Comparison of ENCODE assay signal across 23 cellular contexts in genomic region chr7:90791596-90791995, GRCh38.
DNase-seq lines count a peak whose midpoint lies in the region; ATAC-seq, FAIRE-seq and TF ChIP-seq lines count a peak whose summit lies in the region.
"Had no signal": no experiment of that assay in that cellular context is flagged by ENCODE, and none has a peak within 500 bp of the region (broad histone marks: within the 10 kb centered on the region; RNA-seq: fewer than 3 reads in every experiment).

No MANE protein-coding gene starts in this region.

- TF ChIP-seq CTCF in HEK293 (tag by site-specific recombination; IDR thresholded peaks at IDR 0.05) = no peak
- no peak for TF ChIP-seq CTCF in esophagus muscularis mucosa (IDR thresholded peaks at IDR 0.05)

- peak; percentile 10 for FAIRE-seq in small intestine (lab: Jason Lieb, UNC)
- FAIRE-seq: GM19239, H1 had no signal

- H3K9me3 Mint-ChIP-seq in activated CD4-positive, alpha-beta T cell treated with anti-CD3 and anti-CD28 coated beads for 36 hours (ENCODE audit: low read depth) = peaks cover 16% of the 10 kb centered on the region
- peaks cover 15% of the 10 kb centered on the region for H3K9me3 Mint-ChIP-seq in memory B cell

- H3K4me3 Mint-ChIP-seq in activated CD4-positive, alpha-beta T cell treated with anti-CD3 and anti-CD28 coated beads for 36 hours = no peak overlapping the region
- H3K4me3 Mint-ChIP-seq in memory B cell = no peak overlapping the region
- H3K4me3 Mint-ChIP-seq: B cell; CD8-positive, alpha-beta T cell had no signal

- TF ChIP-seq POLR2A in esophagus muscularis mucosa (IDR thresholded peaks at IDR 0.05; ENCODE audit: low read depth) = no peak

- ATAC-seq in activated CD4-positive, alpha-beta T cell treated with anti-CD3 and anti-CD28 coated beads for 36 hours = peak; percentile 23
- ATAC-seq in memory B cell (ENCODE audit: low read depth) = no peak
- ATAC-seq in HG02840 (IDR thresholded peaks at IDR 0.05; ENCODE audit: low FRiP score, unreplicated experiment) = no peak
- ATAC-seq: CD8-positive, alpha-beta T cell had no signal

- no peak overlapping the region for H3K27ac Mint-ChIP-seq in activated CD4-positive, alpha-beta T cell treated with anti-CD3 and anti-CD28 coated beads for 36 hours
- H3K27ac Mint-ChIP-seq in memory B cell = peak overlapping the region; percentile 66
- H3K27ac Mint-ChIP-seq: B cell; CD4-positive, CD25-positive, alpha-beta regulatory T cell; CD8-positive, alpha-beta T cell had no signal

- intact Hi-C loops in activated CD4-positive, alpha-beta T cell treated with anti-CD3 and anti-CD28 coated beads for 36 hours (cut with DNase I, micrococcal nuclease) = no loop called here
- intact Hi-C loops in esophagus muscularis mucosa (cut with DNase I) = no loop called here

- no peak for TF ChIP-seq EP300 in esophagus muscularis mucosa (IDR thresholded peaks at IDR 0.05)

- CTCF ChIA-PET in activated CD4-positive, alpha-beta T cell treated with anti-CD3 and anti-CD28 coated beads for 36 hours (lab: Charles Lee) = no interaction called here
- CTCF ChIA-PET in HEK293 (lab: Yijun Ruan, JAX) = no interaction called here

- H3K4me1 Mint-ChIP-seq in activated CD4-positive, alpha-beta T cell treated with anti-CD3 and anti-CD28 coated beads for 36 hours = no peaks in the 10 kb centered on the region
- H3K4me1 Mint-ChIP-seq in memory B cell = peaks cover 15% of the 10 kb centered on the region
- H3K4me1 Mint-ChIP-seq: CD4-positive, CD25-positive, alpha-beta regulatory T cell had no signal

- WGBS in small intestine, 3 donors = 73 to 82% (median 81%) methylated on average over 3 of the region's 3 CpGs
- 65% methylated on average over 3 of the region's 3 CpGs for WGBS in esophagus muscularis mucosa

- H3K36me3 ChIP-seq in HEK293 (ENCODE audit: control insufficient read depth in 2 of 2, insufficient read depth in 1 of 2, low read length in 2 of 2) = no peaks in the 10 kb centered on the region
- H3K36me3 ChIP-seq in small intestine (ENCODE audit: control insufficient read depth in 2 of 2, insufficient read depth in 2 of 2, low read length in 2 of 2) = no peaks in the 10 kb centered on the region
- peaks cover 0 to 4% (median 0%) of the 10 kb centered on the region in 4 donors for H3K36me3 ChIP-seq in esophagus muscularis mucosa

- no peaks in the 10 kb centered on the region for H3K27me3 Mint-ChIP-seq in activated CD4-positive, alpha-beta T cell treated with anti-CD3 and anti-CD28 coated beads for 36 hours
- H3K27me3 Mint-ChIP-seq in memory B cell = no peaks in the 10 kb centered on the region
- H3K27me3 Mint-ChIP-seq: B cell; CD4-positive, CD25-positive, alpha-beta regulatory T cell had no signal

- H3K4me3 ChIP-seq in HEK293 (ENCODE audit: low read depth, low read length) = no peak overlapping the region
- no peak overlapping the region for H3K4me3 ChIP-seq in small intestine (ENCODE audit: low read depth in 1 of 2, low read length in 2 of 2)
- no peak overlapping the region for H3K4me3 ChIP-seq in esophagus muscularis mucosa
- H3K4me3 ChIP-seq: BLaER1, GM12878, GM23248 had no signal

- no peaks in the 10 kb centered on the region for H3K4me1 ChIP-seq in HEK293 (ENCODE audit: control insufficient read depth, insufficient read depth, low read length)
- H3K4me1 ChIP-seq in small intestine (ENCODE audit: control insufficient read depth in 2 of 2, insufficient read depth in 1 of 2, low read depth in 1 of 2, low read length in 1 of 2) = no peaks in the 10 kb centered on the region
- H3K4me1 ChIP-seq in esophagus muscularis mucosa = peaks cover 0 to 6% (median 0%) of the 10 kb centered on the region in 4 donors
- H3K4me1 ChIP-seq: BLaER1, Caco-2 had no signal

- no peaks in the 10 kb centered on the region for H3K9me3 ChIP-seq in HEK293 (ENCODE audit: control insufficient read depth, insufficient read depth, low read depth, low read length)
- H3K9me3 ChIP-seq in small intestine (ENCODE audit: control insufficient read depth, low read depth) = no peaks in the 10 kb centered on the region
- H3K9me3 ChIP-seq in esophagus muscularis mucosa = peaks cover 0 to 11% (median 7%) of the 10 kb centered on the region in 4 donors

- no peak for DNase-seq in activated CD4-positive, alpha-beta T cell treated with anti-CD3 and anti-CD28 coated beads for 36 hours
- DNase-seq in activated CD4-positive, alpha-beta T cell treated with anti-CD3 and anti-CD28 coated beads, Interleukin-2, amount 50 U/mL, for 48 hours = no peak
- DNase-seq in memory B cell (ENCODE audit: low spot score in 2 of 2) (no peak), small intestine (no peak), middle frontal gyrus (ENCODE audit: extremely low spot score, low spot score) (no peak), esophagus muscularis mucosa (ENCODE audit: extremely low spot score) (no peak)
- DNase-seq: Caco-2; CD4-positive, CD25-positive, alpha-beta regulatory T cell; CD8-positive, alpha-beta T cell; DMS153; DND-41; GM23248; H7; HCEC 1CT had no signal

- POLR2A ChIA-PET in activated CD4-positive, alpha-beta T cell treated with anti-CD3 and anti-CD28 coated beads for 36 hours (lab: Charles Lee) = no interaction called here
- POLR2A ChIA-PET in HEK293 (lab: Yijun Ruan, JAX) = no interaction called here

- H3K27me3 ChIP-seq in small intestine (ENCODE audit: control insufficient read depth in 2 of 2, insufficient read depth in 2 of 2, low read length in 2 of 2) (no peaks in the 10 kb centered on the region), esophagus muscularis mucosa (no peaks in the 10 kb centered on the region)
- H3K27me3 ChIP-seq: BLaER1 had no signal

- H3K27ac ChIP-seq in HEK293 (ENCODE audit: extremely low read depth, low read depth, low read length) = no peak overlapping the region
- H3K27ac ChIP-seq in small intestine (ENCODE audit: low read depth in 1 of 2, low read length in 1 of 2) = no peak overlapping the region
- no peak overlapping the region for H3K27ac ChIP-seq in esophagus muscularis mucosa (replicated peaks in 1 of 4)
- H3K27ac ChIP-seq: 22Rv1, BLaER1, C4-2B, GM23248 had no signal

- H3K36me3 Mint-ChIP-seq in activated CD4-positive, alpha-beta T cell treated with anti-CD3 and anti-CD28 coated beads for 36 hours (ENCODE audit: low read depth) = no peaks in the 10 kb centered on the region
- peaks cover 47% of the 10 kb centered on the region for H3K36me3 Mint-ChIP-seq in memory B cell
- H3K36me3 Mint-ChIP-seq: CD4-positive, CD25-positive, alpha-beta regulatory T cell; CD8-positive, alpha-beta T cell had no signal

TF ChIP-seq in HEK293, 187 proteins besides CTCF, POLR2A, EP300 and RAD21:
- TF ChIP-seq YY2 (tag by site-specific recombination; IDR thresholded peaks at IDR 0.05) (no peak), ELK4 (IDR thresholded peaks at IDR 0.05; ENCODE audit: borderline replicate concordance, low read depth, low read length) (no peak), ZNF623 (tag by site-specific recombination; IDR thresholded peaks at IDR 0.05) (no peak), ZNF677 (tag by site-specific recombination; IDR thresholded peaks at IDR 0.05) (peak; percentile 44; the same call in 1 of the 2 replicates), ZNF791 (tag by site-specific recombination; IDR thresholded peaks at IDR 0.05) (no peak), ZNF138 (tag by site-specific recombination; IDR thresholded peaks at IDR 0.05; ENCODE audit: borderline replicate concordance) (no peak), ZNF221 (tag by site-specific recombination; IDR thresholded peaks at IDR 0.05; ENCODE audit: borderline replicate concordance) (no peak)
